1 cellular context compared by ENCODE assay signal in the genomic region with DNA sequence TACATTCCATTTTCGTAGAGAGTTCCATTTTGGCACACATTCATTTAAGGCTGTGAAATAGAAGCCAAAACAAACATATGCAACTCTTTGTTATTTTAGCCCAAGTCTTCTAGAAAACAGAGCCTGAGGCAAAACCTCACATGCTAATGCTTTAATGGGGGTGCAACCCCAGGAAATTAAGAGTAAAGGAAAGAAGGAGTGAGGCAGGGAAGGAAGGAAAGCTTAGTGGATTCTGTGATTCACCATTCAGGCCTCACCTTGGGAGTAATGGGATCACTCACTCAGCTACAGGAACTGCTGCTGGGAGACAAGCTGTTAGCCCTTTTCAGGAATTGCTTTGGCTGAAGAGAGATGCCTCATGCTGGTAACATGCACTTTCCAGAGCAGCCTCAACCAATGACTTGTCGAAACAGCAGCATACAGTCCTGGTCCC.
TF ChIP-seq lines count a peak whose summit lies in the region.

No MANE protein-coding gene starts in this region.

TF ChIP-seq in WTC11, 78 proteins besides CTCF, POLR2A, EP300 and RAD21:
- no peak for TF ChIP-seq JUN (CRISPR knock-in tag; IDR thresholded peaks at IDR 0.05)
- TF ChIP-seq, protein P1, sequence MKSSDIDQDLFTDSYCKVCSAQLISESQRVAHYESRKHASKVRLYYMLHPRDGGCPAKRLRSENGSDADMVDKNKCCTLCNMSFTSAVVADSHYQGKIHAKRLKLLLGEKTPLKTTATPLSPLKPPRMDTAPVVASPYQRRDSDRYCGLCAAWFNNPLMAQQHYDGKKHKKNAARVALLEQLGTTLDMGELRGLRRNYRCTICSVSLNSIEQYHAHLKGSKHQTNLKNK (CRISPR knock-in tag; IDR thresholded peaks at IDR 0.05): no peak
- TF ChIP-seq, protein P2, sequence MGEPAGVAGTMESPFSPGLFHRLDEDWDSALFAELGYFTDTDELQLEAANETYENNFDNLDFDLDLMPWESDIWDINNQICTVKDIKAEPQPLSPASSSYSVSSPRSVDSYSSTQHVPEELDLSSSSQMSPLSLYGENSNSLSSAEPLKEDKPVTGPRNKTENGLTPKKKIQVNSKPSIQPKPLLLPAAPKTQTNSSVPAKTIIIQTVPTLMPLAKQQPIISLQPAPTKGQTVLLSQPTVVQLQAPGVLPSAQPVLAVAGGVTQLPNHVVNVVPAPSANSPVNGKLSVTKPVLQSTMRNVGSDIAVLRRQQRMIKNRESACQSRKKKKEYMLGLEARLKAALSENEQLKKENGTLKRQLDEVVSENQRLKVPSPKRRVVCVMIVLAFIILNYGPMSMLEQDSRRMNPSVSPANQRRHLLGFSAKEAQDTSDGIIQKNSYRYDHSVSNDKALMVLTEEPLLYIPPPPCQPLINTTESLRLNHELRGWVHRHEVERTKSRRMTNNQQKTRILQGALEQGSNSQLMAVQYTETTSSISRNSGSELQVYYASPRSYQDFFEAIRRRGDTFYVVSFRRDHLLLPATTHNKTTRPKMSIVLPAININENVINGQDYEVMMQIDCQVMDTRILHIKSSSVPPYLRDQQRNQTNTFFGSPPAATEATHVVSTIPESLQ (CRISPR knock-in tag; IDR thresholded peaks at IDR 0.05): no peak
- TF ChIP-seq MYBL2 (CRISPR knock-in tag; IDR thresholded peaks at IDR 0.05): no peak
- TF ChIP-seq ZNF138 (CRISPR knock-in tag; conservative IDR thresholded peaks at IDR 0.05): no peak
- TF ChIP-seq TP53 (CRISPR knock-in tag; IDR thresholded peaks at IDR 0.05): no peak
- TF ChIP-seq, protein P3, sequence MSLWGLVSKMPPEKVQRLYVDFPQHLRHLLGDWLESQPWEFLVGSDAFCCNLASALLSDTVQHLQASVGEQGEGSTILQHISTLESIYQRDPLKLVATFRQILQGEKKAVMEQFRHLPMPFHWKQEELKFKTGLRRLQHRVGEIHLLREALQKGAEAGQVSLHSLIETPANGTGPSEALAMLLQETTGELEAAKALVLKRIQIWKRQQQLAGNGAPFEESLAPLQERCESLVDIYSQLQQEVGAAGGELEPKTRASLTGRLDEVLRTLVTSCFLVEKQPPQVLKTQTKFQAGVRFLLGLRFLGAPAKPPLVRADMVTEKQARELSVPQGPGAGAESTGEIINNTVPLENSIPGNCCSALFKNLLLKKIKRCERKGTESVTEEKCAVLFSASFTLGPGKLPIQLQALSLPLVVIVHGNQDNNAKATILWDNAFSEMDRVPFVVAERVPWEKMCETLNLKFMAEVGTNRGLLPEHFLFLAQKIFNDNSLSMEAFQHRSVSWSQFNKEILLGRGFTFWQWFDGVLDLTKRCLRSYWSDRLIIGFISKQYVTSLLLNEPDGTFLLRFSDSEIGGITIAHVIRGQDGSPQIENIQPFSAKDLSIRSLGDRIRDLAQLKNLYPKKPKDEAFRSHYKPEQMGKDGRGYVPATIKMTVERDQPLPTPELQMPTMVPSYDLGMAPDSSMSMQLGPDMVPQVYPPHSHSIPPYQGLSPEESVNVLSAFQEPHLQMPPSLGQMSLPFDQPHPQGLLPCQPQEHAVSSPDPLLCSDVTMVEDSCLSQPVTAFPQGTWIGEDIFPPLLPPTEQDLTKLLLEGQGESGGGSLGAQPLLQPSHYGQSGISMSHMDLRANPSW (CRISPR knock-in tag; conservative IDR thresholded peaks at IDR 0.05; ENCODE audit: low read depth): no peak
- TF ChIP-seq, protein P4, sequence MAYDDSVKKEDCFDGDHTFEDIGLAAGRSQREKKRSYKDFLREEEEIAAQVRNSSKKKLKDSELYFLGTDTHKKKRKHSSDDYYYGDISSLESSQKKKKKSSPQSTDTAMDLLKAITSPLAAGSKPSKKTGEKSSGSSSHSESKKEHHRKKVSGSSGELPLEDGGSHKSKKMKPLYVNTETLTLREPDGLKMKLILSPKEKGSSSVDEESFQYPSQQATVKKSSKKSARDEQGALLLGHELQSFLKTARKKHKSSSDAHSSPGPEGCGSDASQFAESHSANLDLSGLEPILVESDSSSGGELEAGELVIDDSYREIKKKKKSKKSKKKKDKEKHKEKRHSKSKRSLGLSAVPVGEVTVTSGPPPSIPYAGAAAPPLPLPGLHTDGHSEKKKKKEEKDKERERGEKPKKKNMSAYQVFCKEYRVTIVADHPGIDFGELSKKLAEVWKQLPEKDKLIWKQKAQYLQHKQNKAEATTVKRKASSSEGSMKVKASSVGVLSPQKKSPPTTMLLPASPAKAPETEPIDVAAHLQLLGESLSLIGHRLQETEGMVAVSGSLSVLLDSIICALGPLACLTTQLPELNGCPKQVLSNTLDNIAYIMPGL (CRISPR knock-in tag; IDR thresholded peaks at IDR 0.05): no peak
- no peak for TF ChIP-seq ZNF396 (CRISPR knock-in tag; IDR thresholded peaks at IDR 0.05; ENCODE audit: borderline replicate concordance)
- no peak for TF ChIP-seq GABPB1 (CRISPR knock-in tag; IDR thresholded peaks at IDR 0.05)
- TF ChIP-seq, protein P5, sequence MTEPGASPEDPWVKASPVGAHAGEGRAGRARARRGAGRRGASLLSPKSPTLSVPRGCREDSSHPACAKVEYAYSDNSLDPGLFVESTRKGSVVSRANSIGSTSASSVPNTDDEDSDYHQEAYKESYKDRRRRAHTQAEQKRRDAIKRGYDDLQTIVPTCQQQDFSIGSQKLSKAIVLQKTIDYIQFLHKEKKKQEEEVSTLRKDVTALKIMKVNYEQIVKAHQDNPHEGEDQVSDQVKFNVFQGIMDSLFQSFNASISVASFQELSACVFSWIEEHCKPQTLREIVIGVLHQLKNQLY (CRISPR knock-in tag; IDR thresholded peaks at IDR 0.05): no peak
- TF ChIP-seq, protein P6, sequence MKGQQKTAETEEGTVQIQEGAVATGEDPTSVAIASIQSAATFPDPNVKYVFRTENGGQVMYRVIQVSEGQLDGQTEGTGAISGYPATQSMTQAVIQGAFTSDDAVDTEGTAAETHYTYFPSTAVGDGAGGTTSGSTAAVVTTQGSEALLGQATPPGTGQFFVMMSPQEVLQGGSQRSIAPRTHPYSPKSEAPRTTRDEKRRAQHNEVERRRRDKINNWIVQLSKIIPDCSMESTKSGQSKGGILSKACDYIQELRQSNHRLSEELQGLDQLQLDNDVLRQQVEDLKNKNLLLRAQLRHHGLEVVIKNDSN (CRISPR knock-in tag; IDR thresholded peaks at IDR 0.05): no peak
- no peak for TF ChIP-seq SMAD3 (CRISPR knock-in tag; IDR thresholded peaks at IDR 0.05; ENCODE audit: borderline replicate concordance)
- no peak for TF ChIP-seq TCF7 (CRISPR knock-in tag; IDR thresholded peaks at IDR 0.05; ENCODE audit: low read depth)
- TF ChIP-seq NFYB (CRISPR knock-in tag; conservative IDR thresholded peaks at IDR 0.05; ENCODE audit: low read depth): no peak
- TF ChIP-seq, protein P7, sequence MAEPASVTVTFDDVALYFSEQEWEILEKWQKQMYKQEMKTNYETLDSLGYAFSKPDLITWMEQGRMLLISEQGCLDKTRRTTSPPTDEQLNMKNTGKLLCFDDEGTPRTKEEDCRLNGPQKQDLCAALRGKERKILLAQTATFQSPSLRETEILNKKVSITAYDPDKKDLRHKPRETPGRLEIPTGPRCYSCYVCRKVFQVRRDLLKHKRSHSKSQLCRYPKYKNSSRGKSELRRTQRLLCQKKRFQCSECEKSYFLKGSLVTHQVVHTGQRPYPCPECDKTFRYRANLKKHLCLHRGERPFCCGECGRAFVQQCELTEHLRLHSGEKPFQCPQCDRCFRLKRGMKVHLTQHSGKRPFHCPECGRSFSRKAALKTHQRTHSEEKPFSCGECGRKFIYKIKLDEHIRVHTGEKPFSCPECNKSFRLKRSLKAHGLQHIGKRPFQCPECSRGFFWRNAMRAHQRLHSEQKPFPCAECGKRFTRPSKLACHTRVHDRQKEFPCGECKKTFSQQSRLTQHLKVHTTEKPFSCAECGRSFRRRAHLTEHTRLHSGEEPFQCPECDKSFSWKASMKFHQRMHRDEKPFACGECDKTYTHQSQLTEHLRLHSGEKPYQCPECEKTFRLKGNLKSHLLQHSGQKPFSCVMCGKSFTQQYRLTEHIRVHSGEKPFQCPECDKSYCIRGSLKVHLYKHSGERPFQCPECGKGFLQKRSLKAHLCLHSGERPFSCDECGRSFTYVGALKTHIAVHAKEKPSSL (CRISPR knock-in tag; conservative IDR thresholded peaks at IDR 0.05): no peak
- TF ChIP-seq ZNF423 (CRISPR knock-in tag; IDR thresholded peaks at IDR 0.05): no peak
- TF ChIP-seq ESRRA (CRISPR knock-in tag; IDR thresholded peaks at IDR 0.05; ENCODE audit: borderline replicate concordance): no peak
- TF ChIP-seq, protein P8, sequence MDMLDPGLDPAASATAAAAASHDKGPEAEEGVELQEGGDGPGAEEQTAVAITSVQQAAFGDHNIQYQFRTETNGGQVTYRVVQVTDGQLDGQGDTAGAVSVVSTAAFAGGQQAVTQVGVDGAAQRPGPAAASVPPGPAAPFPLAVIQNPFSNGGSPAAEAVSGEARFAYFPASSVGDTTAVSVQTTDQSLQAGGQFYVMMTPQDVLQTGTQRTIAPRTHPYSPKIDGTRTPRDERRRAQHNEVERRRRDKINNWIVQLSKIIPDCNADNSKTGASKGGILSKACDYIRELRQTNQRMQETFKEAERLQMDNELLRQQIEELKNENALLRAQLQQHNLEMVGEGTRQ (CRISPR knock-in tag; IDR thresholded peaks at IDR 0.05): no peak
- TF ChIP-seq, protein P9, sequence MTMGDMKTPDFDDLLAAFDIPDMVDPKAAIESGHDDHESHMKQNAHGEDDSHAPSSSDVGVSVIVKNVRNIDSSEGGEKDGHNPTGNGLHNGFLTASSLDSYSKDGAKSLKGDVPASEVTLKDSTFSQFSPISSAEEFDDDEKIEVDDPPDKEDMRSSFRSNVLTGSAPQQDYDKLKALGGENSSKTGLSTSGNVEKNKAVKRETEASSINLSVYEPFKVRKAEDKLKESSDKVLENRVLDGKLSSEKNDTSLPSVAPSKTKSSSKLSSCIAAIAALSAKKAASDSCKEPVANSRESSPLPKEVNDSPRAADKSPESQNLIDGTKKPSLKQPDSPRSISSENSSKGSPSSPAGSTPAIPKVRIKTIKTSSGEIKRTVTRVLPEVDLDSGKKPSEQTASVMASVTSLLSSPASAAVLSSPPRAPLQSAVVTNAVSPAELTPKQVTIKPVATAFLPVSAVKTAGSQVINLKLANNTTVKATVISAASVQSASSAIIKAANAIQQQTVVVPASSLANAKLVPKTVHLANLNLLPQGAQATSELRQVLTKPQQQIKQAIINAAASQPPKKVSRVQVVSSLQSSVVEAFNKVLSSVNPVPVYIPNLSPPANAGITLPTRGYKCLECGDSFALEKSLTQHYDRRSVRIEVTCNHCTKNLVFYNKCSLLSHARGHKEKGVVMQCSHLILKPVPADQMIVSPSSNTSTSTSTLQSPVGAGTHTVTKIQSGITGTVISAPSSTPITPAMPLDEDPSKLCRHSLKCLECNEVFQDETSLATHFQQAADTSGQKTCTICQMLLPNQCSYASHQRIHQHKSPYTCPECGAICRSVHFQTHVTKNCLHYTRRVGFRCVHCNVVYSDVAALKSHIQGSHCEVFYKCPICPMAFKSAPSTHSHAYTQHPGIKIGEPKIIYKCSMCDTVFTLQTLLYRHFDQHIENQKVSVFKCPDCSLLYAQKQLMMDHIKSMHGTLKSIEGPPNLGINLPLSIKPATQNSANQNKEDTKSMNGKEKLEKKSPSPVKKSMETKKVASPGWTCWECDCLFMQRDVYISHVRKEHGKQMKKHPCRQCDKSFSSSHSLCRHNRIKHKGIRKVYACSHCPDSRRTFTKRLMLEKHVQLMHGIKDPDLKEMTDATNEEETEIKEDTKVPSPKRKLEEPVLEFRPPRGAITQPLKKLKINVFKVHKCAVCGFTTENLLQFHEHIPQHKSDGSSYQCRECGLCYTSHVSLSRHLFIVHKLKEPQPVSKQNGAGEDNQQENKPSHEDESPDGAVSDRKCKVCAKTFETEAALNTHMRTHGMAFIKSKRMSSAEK (CRISPR knock-in tag; IDR thresholded peaks at IDR 0.05; ENCODE audit: borderline replicate concordance): no peak
